Comparison of ENCODE assay signal across 2 cellular contexts in the genomic region with DNA sequence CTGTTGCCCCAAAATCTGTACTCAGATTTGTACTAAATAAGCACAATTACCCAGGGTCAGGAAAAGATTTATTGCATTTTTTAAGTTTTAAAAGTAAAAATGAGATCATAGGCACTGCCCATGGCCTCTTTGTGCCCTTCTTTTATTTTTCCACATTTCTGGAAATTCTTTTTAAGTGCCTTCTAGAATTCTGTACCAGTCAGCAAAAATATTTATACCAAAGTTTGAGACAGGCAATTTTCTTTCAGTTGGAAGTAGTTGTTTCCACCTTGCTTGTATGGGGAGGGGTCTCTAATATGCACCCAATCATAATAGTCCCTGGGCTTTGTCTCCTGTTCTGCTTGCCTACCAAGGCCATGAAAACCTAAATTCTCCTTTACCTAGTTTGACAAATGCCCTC.
TF ChIP-seq lines count a peak whose summit lies in the region.

No MANE protein-coding gene starts in this region.

TF ChIP-seq in HepG2, 621 proteins besides CTCF, POLR2A, EP300 and RAD21:
- TF ChIP-seq MAFK (conservative IDR thresholded peaks at IDR 0.05 in 1 of 2, IDR thresholded peaks at IDR 0.05 in 1 of 2; ENCODE audit: low read length in 2 of 2) = peak; percentile 64 to 93
- TF ChIP-seq MAFF (IDR thresholded peaks at IDR 0.05; ENCODE audit: low read depth, low read length) = peak; percentile 86
- no peak for TF ChIP-seq SYNCRIP (IDR thresholded peaks at IDR 0.05; ENCODE audit: insufficient read depth, low read depth, low read length)

TF ChIP-seq in IMR-90, 13 proteins besides CTCF, POLR2A, EP300 and RAD21:
- TF ChIP-seq CHD1 (IDR thresholded peaks at IDR 0.05; ENCODE audit: low read depth, low read length) (no peak), MAFK (IDR thresholded peaks at IDR 0.05; ENCODE audit: low read depth, low read length) (peak; percentile 88)
TF ChIP-seq in IMR-90: peak in this region for 1.
